Comparison of ENCODE assay signal across 14 cellular contexts in the genomic region with DNA sequence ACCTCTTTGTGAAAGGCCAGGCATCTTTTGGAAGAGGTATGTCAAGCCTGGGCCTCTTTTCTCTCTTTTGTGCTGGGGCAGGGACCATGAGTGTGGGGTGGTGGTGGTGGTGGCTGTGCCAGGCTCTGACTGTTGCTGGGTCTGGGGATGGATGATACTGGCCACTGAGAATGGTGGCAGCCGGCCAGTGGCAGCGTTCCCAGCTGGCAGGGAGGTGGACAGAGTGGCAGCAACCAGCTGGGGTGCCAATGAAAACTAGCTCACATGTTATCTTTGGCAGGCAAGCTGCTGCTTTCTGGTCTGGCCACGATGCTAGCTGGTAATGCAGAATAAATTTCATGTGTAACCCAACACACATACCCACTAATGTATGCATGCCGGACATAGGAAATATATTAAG.
DNase-seq lines count a peak whose midpoint lies in the region; ATAC-seq and TF ChIP-seq lines count a peak whose summit lies in the region.
"Had no signal": no experiment of that assay in that cellular context is flagged by ENCODE, and none has a peak within 500 bp of the region (broad histone marks: within the 10 kb centered on the region; RNA-seq: fewer than 3 reads in every experiment).

No MANE protein-coding gene starts in this region.

- H4K20me1 ChIP-seq in SK-N-SH (ENCODE audit: insufficient read depth) (no peaks in the 10 kb centered on the region), osteoblast (ENCODE audit: insufficient read depth, low read length) (no peaks in the 10 kb centered on the region), MM.1S (ENCODE audit: insufficient read depth, low read length) (no peaks in the 10 kb centered on the region)

- H3K27ac ChIP-seq in SK-N-SH (ENCODE audit: low read depth in 2 of 2, low read length in 1 of 2) (no peak overlapping the region), osteoblast (ENCODE audit: low read depth, low read length) (no peak overlapping the region), MM.1S (ENCODE audit: low read length) (no peak overlapping the region), spleen (no peak overlapping the region)
- H3K27ac ChIP-seq: neutrophil had no signal

- no peak for TF ChIP-seq CTCF in SK-N-SH (IDR thresholded peaks at IDR 0.05)
- TF ChIP-seq CTCF in osteoblast (IDR thresholded peaks at IDR 0.05; ENCODE audit: extremely low read depth, low read depth, low read length) = no peak
- no peak for TF ChIP-seq CTCF in MM.1S (IDR thresholded peaks at IDR 0.05; ENCODE audit: low read length)
- TF ChIP-seq CTCF in spleen (IDR thresholded peaks at IDR 0.05 in 8 of 11, conservative IDR thresholded peaks at IDR 0.05 in 3 of 11) = no peak

- H3K4me1 ChIP-seq in SK-N-SH (ENCODE audit: control insufficient read depth in 1 of 2, insufficient read depth in 2 of 2, low read depth in 1 of 2, low read length in 1 of 2) (peaks cover 0 to 8% of the 10 kb centered on the region in 2 experiments; a peak in 2 of 4 replicates), osteoblast (ENCODE audit: insufficient read depth, low read length) (peaks cover 8% of the 10 kb centered on the region), MM.1S (ENCODE audit: low read length) (no peaks in the 10 kb centered on the region), spleen (no peaks in the 10 kb centered on the region)

- no peak overlapping the region for H3K9ac ChIP-seq in SK-N-SH
- H3K9ac ChIP-seq in MM.1S (ENCODE audit: low read length) = no peak overlapping the region

- WGBS in SK-N-SH (ENCODE audit: low lambda C conversion rate) = 23% methylated on average over 4 of the region's 4 CpGs
- WGBS in spleen, 5 donors = 66 to 80% (median 75%) methylated on average over 4 of the region's 4 CpGs

- H3K27me3 ChIP-seq in SK-N-SH (ENCODE audit: insufficient read depth) (no peaks in the 10 kb centered on the region), osteoblast (ENCODE audit: insufficient read depth, low read length) (no peaks in the 10 kb centered on the region), MM.1S (replicated peaks; ENCODE audit: insufficient read depth, low read length) (no peaks in the 10 kb centered on the region), spleen (replicated peaks in 1 of 7) (peaks cover 0 to 8% (median 0%) of the 10 kb centered on the region in 7 donors)
- H3K27me3 ChIP-seq: neutrophil had no signal

- H3K9me2 ChIP-seq in SK-N-SH (no peaks in the 10 kb centered on the region), MM.1S (replicated peaks; ENCODE audit: insufficient read depth, low read length) (no peaks in the 10 kb centered on the region)

- H3K9me3 ChIP-seq in SK-N-SH = no peaks in the 10 kb centered on the region
- no peaks in the 10 kb centered on the region for H3K9me3 ChIP-seq in osteoblast (ENCODE audit: low read depth, low read length)
- H3K9me3 ChIP-seq in MM.1S (replicated peaks; ENCODE audit: insufficient read depth, low read length) = no peaks in the 10 kb centered on the region
- H3K9me3 ChIP-seq in spleen = no peaks in the 10 kb centered on the region
- H3K9me3 ChIP-seq: neutrophil had no signal

- no peak for TF ChIP-seq RAD21 in SK-N-SH (IDR thresholded peaks at IDR 0.05; ENCODE audit: low read length)

- intact Hi-C loops in spleen (cut with DNase I; ENCODE audit: low total_unique reads) = no loop called here

- no peak overlapping the region for H3K4me2 ChIP-seq in SK-N-SH
- peak overlapping the region; percentile 25 for H3K4me2 ChIP-seq in osteoblast (ENCODE audit: insufficient read depth, low read length)
- H3K4me2 ChIP-seq in MM.1S (ENCODE audit: low read depth, low read length) = no peak overlapping the region

- H3K79me2 ChIP-seq in SK-N-SH (ENCODE audit: insufficient read depth) = no peaks in the 10 kb centered on the region
- no peaks in the 10 kb centered on the region for H3K79me2 ChIP-seq in osteoblast (ENCODE audit: insufficient read depth, low read length)
- H3K79me2 ChIP-seq in MM.1S (ENCODE audit: low read length) = no peaks in the 10 kb centered on the region

- TF ChIP-seq POLR2A in spleen (IDR thresholded peaks at IDR 0.05) = no peak

- no peak for ATAC-seq in HG03025 (IDR thresholded peaks at IDR 0.05; ENCODE audit: low FRiP score, unreplicated experiment)
- ATAC-seq in GM18511 (IDR thresholded peaks at IDR 0.05; ENCODE audit: unreplicated experiment) = no peak
- ATAC-seq: stimulated activated naive CD8-positive, alpha-beta T cell treated with anti-CD3 and anti-CD28 coated beads, Interleukin-15, Interleukin-2, amounts not matched to agents 100 U/mL and 50 U/mL, for 24 hours had no signal

- H3F3A ChIP-seq in SK-N-SH (replicated peaks; ENCODE audit: insufficient read depth) (no peaks in the 10 kb centered on the region), MM.1S (ENCODE audit: insufficient read depth, low read length) (no peaks in the 10 kb centered on the region)

- no peak for TF ChIP-seq EP300 in SK-N-SH (IDR thresholded peaks at IDR 0.05; ENCODE audit: borderline replicate concordance in 1 of 2, low read depth in 1 of 2, low read length in 1 of 2)

- CTCF ChIA-PET in SK-N-SH (lab: Yijun Ruan, JAX) = interaction anchor here (0.6 to 3.4 kb wide), 5 partner anchors 17 to 1377 kb away, joined by 3 to 24 read pairs (median 4); no protein-coding TSS in a partner anchor

- H2AFZ ChIP-seq in SK-N-SH (ENCODE audit: low read depth) (no peak overlapping the region), osteoblast (ENCODE audit: low read length) (no peak overlapping the region), MM.1S (ENCODE audit: low read length) (no peak overlapping the region)

- POLR2A ChIA-PET in SK-N-SH (lab: Yijun Ruan, JAX) = no interaction called here

- H3K36me3 ChIP-seq in SK-N-SH (replicated peaks in 1 of 2; ENCODE audit: control insufficient read depth in 1 of 2, insufficient read depth in 2 of 2, low read length in 1 of 2) = no peaks in the 10 kb centered on the region
- H3K36me3 ChIP-seq in osteoblast (ENCODE audit: insufficient read depth, low read length) = no peaks in the 10 kb centered on the region
- H3K36me3 ChIP-seq in MM.1S (replicated peaks; ENCODE audit: insufficient read depth, low read length) = no peaks in the 10 kb centered on the region
- no peaks in the 10 kb centered on the region for H3K36me3 ChIP-seq in spleen
- H3K36me3 ChIP-seq: neutrophil had no signal

- peak; percentile 78 for DNase-seq in DMS 273 treated with DMSO at 0.1 percent for 48 hours (lab: John Stamatoyannopoulos, UW)
- peak; percentile 57 for DNase-seq in SK-N-SH
- peak; percentile 98 for DNase-seq in globus pallidus (ENCODE audit: low spot score)
- DNase-seq in osteoblast (ENCODE audit: insufficient read length, low spot score, missing footprints) = peak; percentile 36
- no peak for DNase-seq in MM.1S
- DNase-seq in spleen = no peak
- DNase-seq: activated CD8-positive, alpha-beta memory T cell treated with anti-CD3 and anti-CD28 coated beads, Interleukin-2, amount 50 U/mL, for 48 hours; DND-41; NCI-H1694 treated with DMSO at 0.1 percent for 48 hours; stimulated activated naive CD8-positive, alpha-beta T cell treated with anti-CD3 and anti-CD28 coated beads, Interleukin-15, Interleukin-2, amounts not matched to agents 100 U/mL and 50 U/mL, for 24 hours; T-helper 9 cell had no signal

- H3K4me3 ChIP-seq in SK-N-SH (ENCODE audit: low read depth in 2 of 2, low read length in 1 of 2) = no peak overlapping the region
- no peak overlapping the region for H3K4me3 ChIP-seq in osteoblast (ENCODE audit: insufficient read depth, low read length)
- H3K4me3 ChIP-seq in MM.1S (ENCODE audit: low read length) = no peak overlapping the region
- no peak overlapping the region for H3K4me3 ChIP-seq in spleen

TF ChIP-seq in SK-N-SH, 30 proteins besides CTCF, POLR2A, EP300 and RAD21:
- TF ChIP-seq RCOR1 (IDR thresholded peaks at IDR 0.05; ENCODE audit: low read length) (no peak), MXI1 (IDR thresholded peaks at IDR 0.05; ENCODE audit: low read depth, low read length) (peak; percentile 44; the same call in 1 of the 2 replicates)
- TF ChIP-seq, protein P1, sequence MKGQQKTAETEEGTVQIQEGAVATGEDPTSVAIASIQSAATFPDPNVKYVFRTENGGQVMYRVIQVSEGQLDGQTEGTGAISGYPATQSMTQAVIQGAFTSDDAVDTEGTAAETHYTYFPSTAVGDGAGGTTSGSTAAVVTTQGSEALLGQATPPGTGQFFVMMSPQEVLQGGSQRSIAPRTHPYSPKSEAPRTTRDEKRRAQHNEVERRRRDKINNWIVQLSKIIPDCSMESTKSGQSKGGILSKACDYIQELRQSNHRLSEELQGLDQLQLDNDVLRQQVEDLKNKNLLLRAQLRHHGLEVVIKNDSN (IDR thresholded peaks at IDR 0.05; ENCODE audit: borderline replicate concordance, low read depth) = no peak
TF ChIP-seq in SK-N-SH: peak in this region for 1.

Comparison
In these comparisons a context has a peak if more than half of its experiments do, and no peak if none do; other contexts are left out.
1. DNase-seq: peak in DMS 273 treated with DMSO at 0.1 percent for 48 hours (single experiment), SK-N-SH (single experiment), globus pallidus (single experiment) and osteoblast (single experiment); none in MM.1S (single experiment) and spleen (single experiment).